1 cellular context compared by ENCODE assay signal in genomic region chr19:36151144-36152051, GRCh38.
TF ChIP-seq lines count a peak whose summit lies in the region.

No MANE protein-coding gene starts in this region.

TF ChIP-seq in HEK293, 187 proteins besides CTCF, POLR2A, EP300 and RAD21 (continued from another document):
- no peak for TF ChIP-seq ZBTB6 (tag by site-specific recombination; IDR thresholded peaks at IDR 0.05)
- no peak for TF ChIP-seq ZBTB49 (tag by site-specific recombination; IDR thresholded peaks at IDR 0.05; ENCODE audit: low read depth)
- no peak for TF ChIP-seq ZSCAN16 (tag by site-specific recombination; IDR thresholded peaks at IDR 0.05)
- TF ChIP-seq ZFP3 (tag by site-specific recombination; IDR thresholded peaks at IDR 0.05; ENCODE audit: low read depth), result no peak
- TF ChIP-seq BCL11A (tag by site-specific recombination; IDR thresholded peaks at IDR 0.05; ENCODE audit: low read depth), result no peak
- TF ChIP-seq IKZF3 (tag by site-specific recombination; IDR thresholded peaks at IDR 0.05), result no peak
- TF ChIP-seq ZNF76 (tag by site-specific recombination; IDR thresholded peaks at IDR 0.05; ENCODE audit: borderline replicate concordance, low read depth), result no peak
- TF ChIP-seq SCRT1 (tag by site-specific recombination; IDR thresholded peaks at IDR 0.05; ENCODE audit: borderline replicate concordance), result no peak
- TF ChIP-seq PATZ1 (tag by site-specific recombination; IDR thresholded peaks at IDR 0.05), result no peak
- TF ChIP-seq, protein P1, sequence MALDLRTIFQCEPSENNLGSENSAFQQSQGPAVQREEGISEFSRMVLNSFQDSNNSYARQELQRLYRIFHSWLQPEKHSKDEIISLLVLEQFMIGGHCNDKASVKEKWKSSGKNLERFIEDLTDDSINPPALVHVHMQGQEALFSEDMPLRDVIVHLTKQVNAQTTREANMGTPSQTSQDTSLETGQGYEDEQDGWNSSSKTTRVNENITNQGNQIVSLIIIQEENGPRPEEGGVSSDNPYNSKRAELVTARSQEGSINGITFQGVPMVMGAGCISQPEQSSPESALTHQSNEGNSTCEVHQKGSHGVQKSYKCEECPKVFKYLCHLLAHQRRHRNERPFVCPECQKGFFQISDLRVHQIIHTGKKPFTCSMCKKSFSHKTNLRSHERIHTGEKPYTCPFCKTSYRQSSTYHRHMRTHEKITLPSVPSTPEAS (tag by site-specific recombination; IDR thresholded peaks at IDR 0.05), result no peak
- no peak for TF ChIP-seq ZSCAN23 (tag by site-specific recombination; IDR thresholded peaks at IDR 0.05)
TF ChIP-seq in HEK293: peak in this region for 0.
